16 cellular contexts compared by ENCODE assay signal in the genomic region with DNA sequence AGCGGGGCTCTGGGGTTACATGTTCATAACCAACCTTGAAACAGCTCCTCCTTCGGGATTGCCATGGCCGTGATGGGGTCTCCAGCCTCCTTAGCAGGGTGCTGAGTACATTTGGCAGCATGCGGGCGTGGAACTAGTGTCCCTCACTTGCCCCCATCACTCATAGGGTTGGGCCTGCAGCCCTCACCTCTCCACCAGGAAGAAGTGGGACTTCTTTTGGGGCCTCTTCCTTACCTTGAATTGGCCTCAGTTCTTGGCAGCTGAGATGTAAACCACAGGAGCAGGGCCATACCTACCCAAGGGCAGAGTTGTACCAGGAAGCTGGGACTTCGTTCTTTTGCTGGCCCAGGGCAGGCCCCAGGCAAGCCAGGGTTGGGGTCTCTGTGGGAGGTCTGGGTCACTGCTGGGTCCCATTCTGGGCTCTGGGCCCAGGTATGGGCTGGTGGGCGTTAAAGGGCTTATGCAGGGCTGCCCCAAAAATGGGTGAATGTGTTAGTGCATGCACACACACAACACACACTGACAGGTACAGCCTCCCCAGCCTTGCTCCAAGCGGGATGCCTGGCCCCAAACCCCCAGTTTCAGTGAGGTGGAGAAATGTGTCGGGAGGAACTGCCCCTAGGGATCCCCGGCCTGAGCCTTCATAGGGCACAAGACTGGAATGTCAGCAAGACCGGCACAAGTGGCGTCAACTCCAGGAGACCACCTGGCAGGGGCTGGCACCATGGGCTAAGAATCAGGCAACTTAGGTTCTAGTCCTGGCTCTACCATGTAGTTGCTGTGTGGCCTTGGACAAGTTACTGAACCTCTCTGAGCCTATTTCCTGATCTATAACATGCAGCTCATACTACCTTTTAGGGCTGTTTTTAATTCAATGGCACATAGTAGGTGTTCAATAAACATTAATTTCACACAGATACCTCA. TPM values are rescaled to one million over a fixed set of nuclear protein-coding genes. Genes with fewer than 3 reads are reported as not detected.
DNase-seq lines count a peak whose midpoint lies in the region.
"Had no signal": no experiment of that assay in that cellular context is flagged by ENCODE, and none has a peak within 500 bp of the region (broad histone marks: within the 10 kb centered on the region; RNA-seq: fewer than 3 reads in every experiment).

No MANE protein-coding gene starts in this region.

- POLR2A ChIA-PET in activated CD4-positive, alpha-beta T cell treated with anti-CD3 and anti-CD28 coated beads, Interleukin-2, amount 10 ng/mL, durations not matched to agents 7 days and 5 days (lab: Charles Lee) = no interaction called here

- H3K27me3 ChIP-seq in thymus (ENCODE audit: control insufficient read depth, insufficient read depth) = peaks cover 14% of the 10 kb centered on the region

- H3K27ac Mint-ChIP-seq in activated CD4-positive, alpha-beta T cell treated with anti-CD3 and anti-CD28 coated beads, Interleukin-2, amount 10 ng/mL, durations not matched to agents 7 days and 5 days = no peak overlapping the region
- H3K27ac Mint-ChIP-seq: activated naive CD8-positive, alpha-beta T cell had no signal

- H3K4me1 Mint-ChIP-seq in activated CD4-positive, alpha-beta T cell treated with anti-CD3 and anti-CD28 coated beads, Interleukin-2, amount 10 ng/mL, durations not matched to agents 7 days and 5 days = peaks cover 3% of the 10 kb centered on the region

- DNase-seq in HT1080 (ENCODE audit: low read depth) = peak; percentile 20
- DNase-seq in amniotic epithelial cell (ENCODE audit: low read depth) = peak; percentile 46
- peak; percentile 74 for DNase-seq in kidney glomerular epithelial cell (lab: John Stamatoyannopoulos, UW)
- no peak for DNase-seq in activated CD4-positive, alpha-beta T cell treated with anti-CD3 and anti-CD28 coated beads, Interleukin-2, amount 10 ng/mL, durations not matched to agents 7 days and 5 days
- no peak for DNase-seq in T-helper 1 cell
- DNase-seq in NCI-H774 (lab: John Stamatoyannopoulos, UW) = no peak
- DNase-seq in GOT3 (lab: John Stamatoyannopoulos, UW) = no peak
- DNase-seq: CD4-positive, alpha-beta memory T cell; NCI-H146; NCI-H82; substantia nigra; WERI-Rb-1 had no signal

- H3K36me3 Mint-ChIP-seq in activated CD4-positive, alpha-beta T cell treated with anti-CD3 and anti-CD28 coated beads, Interleukin-2, amount 10 ng/mL, durations not matched to agents 7 days and 5 days (ENCODE audit: low read depth) = no peaks in the 10 kb centered on the region
- H3K36me3 Mint-ChIP-seq: activated naive CD8-positive, alpha-beta T cell; CD4-positive, alpha-beta memory T cell had no signal

- H3K27ac ChIP-seq in thymus (ENCODE audit: low read depth) = peak overlapping the region; percentile 60
- H3K27ac ChIP-seq: coronary artery, WERI-Rb-1 had no signal

- no peaks in the 10 kb centered on the region for H3K9me3 Mint-ChIP-seq in activated CD4-positive, alpha-beta T cell treated with anti-CD3 and anti-CD28 coated beads, Interleukin-2, amount 10 ng/mL, durations not matched to agents 7 days and 5 days
- H3K9me3 Mint-ChIP-seq: CD4-positive, alpha-beta memory T cell had no signal

- CTCF ChIA-PET in activated CD4-positive, alpha-beta T cell treated with anti-CD3 and anti-CD28 coated beads, Interleukin-2, amount 10 ng/mL, durations not matched to agents 7 days and 5 days (lab: Charles Lee) = interaction anchor here (0.9 to 1.1 kb wide), 2 partner anchors 9 to 26 kb away, joined by 5 to 6 read pairs; no protein-coding TSS in a partner anchor

- H3K4me1 ChIP-seq in thymus (ENCODE audit: control insufficient read depth, insufficient read depth, low read length) = no peaks in the 10 kb centered on the region

- H3K36me3 ChIP-seq in thymus (ENCODE audit: control insufficient read depth, insufficient read depth) = no peaks in the 10 kb centered on the region
- H3K36me3 ChIP-seq: WERI-Rb-1 had no signal

- no peaks in the 10 kb centered on the region for H3K9me3 ChIP-seq in thymus (ENCODE audit: control insufficient read depth)

- WGBS in thymus = 87% methylated on average over 12 of the region's 12 CpGs

- H3K4me3 Mint-ChIP-seq in activated CD4-positive, alpha-beta T cell treated with anti-CD3 and anti-CD28 coated beads, Interleukin-2, amount 10 ng/mL, durations not matched to agents 7 days and 5 days = no peak overlapping the region
- H3K4me3 Mint-ChIP-seq: activated naive CD8-positive, alpha-beta T cell; CD4-positive, alpha-beta memory T cell had no signal

- peaks cover 24% of the 10 kb centered on the region for H3K27me3 Mint-ChIP-seq in activated CD4-positive, alpha-beta T cell treated with anti-CD3 and anti-CD28 coated beads, Interleukin-2, amount 10 ng/mL, durations not matched to agents 7 days and 5 days

- no peak overlapping the region for H3K4me3 ChIP-seq in thymus (ENCODE audit: low read length)
- H3K4me3 ChIP-seq: coronary artery had no signal

RNA-seq across cellular contexts. Expression of gene KRT15, which starts 3.9 kb away (rescaled TPM):
- 6.8 and 10.9 TPM in 2 replicates for total RNA-seq in HT1080 (2014; rRNA removed; shearing (Covaris generic))
- 35.6 and 38.9 TPM in 2 replicates for polyA plus RNA-seq in HT1080 (2015; cell fraction: cytosol; rRNA removed)
- 65.4 and 66.6 TPM in 2 replicates for polyA plus RNA-seq in HT1080 (2015; cell fraction: nucleus; rRNA removed)
- polyA plus RNA-seq in thymus = 831 TPM
- total RNA-seq in activated CD4-positive, alpha-beta T cell treated with anti-CD3 and anti-CD28 coated beads, Interleukin-2, amount 10 ng/mL, durations not matched to agents 7 days and 5 days = not detected
- total RNA-seq: CD4-positive, alpha-beta memory T cell had no signal
- polyA plus RNA-seq: CD4-positive, alpha-beta memory T cell had no signal

RNA-seq across cellular contexts. Expression of gene KRT19, which starts 5.5 kb away (rescaled TPM):
- total RNA-seq in HT1080 (2014; rRNA removed; shearing (Covaris generic)) = 0.13 and 0.72 TPM in 2 replicates
- polyA plus RNA-seq in HT1080 (2015; cell fraction: cytosol; rRNA removed) = 0.12 and 0.15 TPM in 2 replicates
- not detected in 2 replicates for polyA plus RNA-seq in HT1080 (2015; cell fraction: nucleus; rRNA removed)
- 758 TPM for polyA plus RNA-seq in thymus
- total RNA-seq in activated CD4-positive, alpha-beta T cell treated with anti-CD3 and anti-CD28 coated beads, Interleukin-2, amount 10 ng/mL, durations not matched to agents 7 days and 5 days = not detected
- total RNA-seq: CD4-positive, alpha-beta memory T cell had no signal
- polyA plus RNA-seq: CD4-positive, alpha-beta memory T cell had no signal

RNA-seq across cellular contexts. Expression of gene KRT13, which starts 17.2 kb away (rescaled TPM):
- not detected in 2 replicates for total RNA-seq in HT1080 (2014; rRNA removed; shearing (Covaris generic))
- not detected in 2 replicates for polyA plus RNA-seq in HT1080 (2015; cell fraction: cytosol; rRNA removed)
- polyA plus RNA-seq in HT1080 (2015; cell fraction: nucleus; rRNA removed) = not detected in 2 replicates
- polyA plus RNA-seq in thymus = 75.9 TPM
- total RNA-seq in activated CD4-positive, alpha-beta T cell treated with anti-CD3 and anti-CD28 coated beads, Interleukin-2, amount 10 ng/mL, durations not matched to agents 7 days and 5 days = not detected
- total RNA-seq: CD4-positive, alpha-beta memory T cell had no signal
- polyA plus RNA-seq: CD4-positive, alpha-beta memory T cell; neural cell had no signal

RNA-seq across cellular contexts. Expression of gene KRT36, which starts 32.9 kb away (rescaled TPM):
- total RNA-seq in HT1080 (2014; rRNA removed; shearing (Covaris generic)) = not detected in 2 replicates
- not detected in 2 replicates for polyA plus RNA-seq in HT1080 (2015; cell fraction: cytosol; rRNA removed)
- polyA plus RNA-seq in HT1080 (2015; cell fraction: nucleus; rRNA removed) = not detected in 2 replicates
- polyA plus RNA-seq in thymus = 3.5 TPM
- total RNA-seq in activated CD4-positive, alpha-beta T cell treated with anti-CD3 and anti-CD28 coated beads, Interleukin-2, amount 10 ng/mL, durations not matched to agents 7 days and 5 days = not detected
- total RNA-seq: CD4-positive, alpha-beta memory T cell had no signal
- polyA plus RNA-seq: CD4-positive, alpha-beta memory T cell; neural cell had no signal

RNA-seq across cellular contexts. Expression of gene KRT35, which starts 41.6 kb away (rescaled TPM):
- not detected in 2 replicates for total RNA-seq in HT1080 (2014; rRNA removed; shearing (Covaris generic))
- not detected in 2 replicates for polyA plus RNA-seq in HT1080 (2015; cell fraction: cytosol; rRNA removed)
- polyA plus RNA-seq in HT1080 (2015; cell fraction: nucleus; rRNA removed) = not detected in 2 replicates
- polyA plus RNA-seq in thymus = 0.21 TPM
- total RNA-seq in activated CD4-positive, alpha-beta T cell treated with anti-CD3 and anti-CD28 coated beads, Interleukin-2, amount 10 ng/mL, durations not matched to agents 7 days and 5 days = not detected
- total RNA-seq: CD4-positive, alpha-beta memory T cell had no signal
- polyA plus RNA-seq: CD4-positive, alpha-beta memory T cell; neural cell had no signal

Comparison
In these comparisons a context has a peak if more than half of its experiments do, and no peak if none do; other contexts are left out.
1. DNase-seq: peak in HT1080 (single experiment), amniotic epithelial cell (single experiment) and kidney glomerular epithelial cell (single experiment); none in activated CD4-positive, alpha-beta T cell treated with anti-CD3 and anti-CD28 coated beads, Interleukin-2, amount 10 ng/mL, durations not matched to agents 7 days and 5 days (single experiment), T-helper 1 cell (0 of 5), NCI-H774 (single experiment) and GOT3 (single experiment).